ENCODE assay signal across 11 cellular contexts in genomic region chr11:12090761-12091261, GRCh38. TPM values are rescaled to one million over a fixed set of nuclear protein-coding genes. Genes with fewer than 3 reads are reported as not detected.
DNase-seq lines count a peak whose midpoint lies in the region; ATAC-seq, FAIRE-seq and TF ChIP-seq lines count a peak whose summit lies in the region.
"Had no signal": no experiment of that assay in that cellular context is flagged by ENCODE, and none has a peak within 500 bp of the region (broad histone marks: within the 10 kb centered on the region; RNA-seq: fewer than 3 reads in every experiment).

No MANE protein-coding gene starts in this region.

- CTCF ChIA-PET in endothelial cell of umbilical vein (lab: Charles Lee) (interaction anchor here (1.1 to 6.9 kb wide), 16 partner anchors 8 to 191 kb away, joined by 3 to 77 read pairs (median 6); partner anchors contain the start of gene MICAL2), GM10248 (lab: Yijun Ruan, JAX) (interaction anchor here (1.3 to 1.9 kb wide), 4 partner anchors 43 to 191 kb away, joined by 3 to 6 read pairs (median 4); no protein-coding TSS in a partner anchor)

- peak overlapping the region; percentile 99 for H3K27ac ChIP-seq in endothelial cell of umbilical vein (ENCODE audit: insufficient read depth, low read depth, low read length)
- peak overlapping the region; percentile 100 for H3K27ac ChIP-seq in smooth muscle cell (ENCODE audit: low read depth)

- FAIRE-seq in endothelial cell of umbilical vein (lab: Jason Lieb, UNC): no peak

- H3K9ac ChIP-seq in endothelial cell of umbilical vein (replicated peaks; ENCODE audit: extremely low read depth, insufficient read depth, low read length) (peak overlapping the region; percentile 57), smooth muscle cell (ENCODE audit: low read depth) (no peak overlapping the region)

- no peak overlapping the region for H3K4me3 ChIP-seq in endothelial cell of umbilical vein (replicated peaks in 1 of 3; ENCODE audit: insufficient read depth in 1 of 3, low read depth in 1 of 3, low read length in 3 of 3)
- no peak overlapping the region for H3K4me3 ChIP-seq in smooth muscle cell

- no peak for DNase-seq in activated CD4-positive, alpha-beta T cell treated with anti-CD3 and anti-CD28 coated beads, Interleukin-2, amount 10 ng/mL, durations not matched to agents 24 days and 14 days
- no peak for DNase-seq in activated CD4-positive, alpha-beta T cell treated with anti-CD3 and anti-CD28 coated beads for 4 hours
- DNase-seq in NCI-H526 treated with DMSO at 0.1 percent for 48 hours (lab: John Stamatoyannopoulos, UW) (peak; percentile 14), endothelial cell of umbilical vein (ENCODE audit: low read depth, low spot score) (no peak), smooth muscle cell (lab: John Stamatoyannopoulos, UW; ENCODE audit: unreplicated experiment) (no peak), GM10248 (ENCODE audit: extremely low spot score) (no peak), iPS-NIHi7 (ENCODE audit: extremely low spot score) (no peak)
- DNase-seq: activated CD4-positive, alpha-beta T cell treated with anti-CD3 and anti-CD28 coated beads, Interleukin-2, amount 50 U/mL, for 4 hours; anterior cingulate cortex; NCI-H1694 had no signal

- peak overlapping the region; percentile 12 for H3K4me2 ChIP-seq in endothelial cell of umbilical vein (ENCODE audit: insufficient read depth, low read length)
- H3K4me2 ChIP-seq in smooth muscle cell: no peak overlapping the region

- peak overlapping the region; percentile 14 for H3K27ac Mint-ChIP-seq in activated CD4-positive, alpha-beta T cell treated with anti-CD3 and anti-CD28 coated beads, Interleukin-2, amount 10 ng/mL, durations not matched to agents 24 days and 14 days

- H3K9me3 ChIP-seq in endothelial cell of umbilical vein (replicated peaks; ENCODE audit: control insufficient read depth, insufficient read depth, low read length) (no peaks in the 10 kb centered on the region), smooth muscle cell (replicated peaks; ENCODE audit: low read depth) (no peaks in the 10 kb centered on the region)

- H3K9me1 ChIP-seq in endothelial cell of umbilical vein (replicated peaks; ENCODE audit: control insufficient read depth, extremely low read depth, insufficient read depth, low read length): no peaks in the 10 kb centered on the region

- H2AFZ ChIP-seq in endothelial cell of umbilical vein (ENCODE audit: low read depth, low read length) (no peak overlapping the region), smooth muscle cell (ENCODE audit: low read depth) (no peak overlapping the region)

- H3K9me3 Mint-ChIP-seq in activated CD4-positive, alpha-beta T cell treated with anti-CD3 and anti-CD28 coated beads, Interleukin-2, amount 10 ng/mL, durations not matched to agents 24 days and 14 days: no peaks in the 10 kb centered on the region

- H4K20me1 ChIP-seq in endothelial cell of umbilical vein (replicated peaks; ENCODE audit: control insufficient read depth, extremely low read depth, insufficient read depth, low read length) (no peaks in the 10 kb centered on the region), smooth muscle cell (ENCODE audit: low read depth) (no peaks in the 10 kb centered on the region)

- POLR2A ChIA-PET in endothelial cell of umbilical vein (lab: Charles Lee) (interaction anchor here (1.1 to 1.6 kb wide), 2 partner anchors 13 to 47 kb away, joined by 3 read pairs; no protein-coding TSS in a partner anchor), GM10248 (lab: Yijun Ruan, JAX) (no interaction called here)

- peaks cover 9% of the 10 kb centered on the region for H3F3A ChIP-seq in smooth muscle cell (ENCODE audit: low read depth)

- intact Hi-C loops in activated CD4-positive, alpha-beta T cell treated with anti-CD3 and anti-CD28 coated beads, Interleukin-2, amount 10 ng/mL, durations not matched to agents 24 days and 14 days (cut with micrococcal nuclease): no loop called here
- intact Hi-C loops in endothelial cell of umbilical vein (cut with micrococcal nuclease): loop anchor here (1.0 kb wide), 3 partner anchors 33 to 110 kb away; no protein-coding TSS in a partner anchor

- peaks cover 75% of the 10 kb centered on the region for H3K4me1 ChIP-seq in endothelial cell of umbilical vein (ENCODE audit: control insufficient read depth, extremely low read depth, insufficient read depth, low read length)
- peaks cover 27% of the 10 kb centered on the region for H3K4me1 ChIP-seq in smooth muscle cell (ENCODE audit: low read depth)

- no peaks in the 10 kb centered on the region for H3K27me3 Mint-ChIP-seq in activated CD4-positive, alpha-beta T cell treated with anti-CD3 and anti-CD28 coated beads, Interleukin-2, amount 10 ng/mL, durations not matched to agents 24 days and 14 days

- H3K36me3 Mint-ChIP-seq in activated CD4-positive, alpha-beta T cell treated with anti-CD3 and anti-CD28 coated beads, Interleukin-2, amount 10 ng/mL, durations not matched to agents 24 days and 14 days (ENCODE audit: low read depth): no peaks in the 10 kb centered on the region

- H3K79me2 ChIP-seq in endothelial cell of umbilical vein (ENCODE audit: control insufficient read depth, insufficient read depth, low read length): no peaks in the 10 kb centered on the region
- no peaks in the 10 kb centered on the region for H3K79me2 ChIP-seq in smooth muscle cell (ENCODE audit: low read depth)

- WGBS in smooth muscle cell (ENCODE audit: low lambda C conversion rate): 91% methylated on average over 4 of the region's 4 CpGs

- TF ChIP-seq CTCF in endothelial cell of umbilical vein (IDR thresholded peaks at IDR 0.05; ENCODE audit: extremely low read depth in 1 of 2, insufficient read depth in 1 of 2, low read depth in 1 of 2, low read length in 2 of 2) (no peak), smooth muscle cell (IDR thresholded peaks at IDR 0.05; ENCODE audit: borderline replicate concordance, insufficient read depth, poor library complexity, severe bottlenecking) (no peak), GM10248 (IDR thresholded peaks at IDR 0.05; ENCODE audit: control extremely low read depth, extremely low read depth, low read depth, missing control alignments) (no peak)

- peaks cover 57% of the 10 kb centered on the region for H3K4me1 Mint-ChIP-seq in activated CD4-positive, alpha-beta T cell treated with anti-CD3 and anti-CD28 coated beads, Interleukin-2, amount 10 ng/mL, durations not matched to agents 24 days and 14 days

- H3K27me3 ChIP-seq in endothelial cell of umbilical vein (ENCODE audit: control insufficient read depth in 2 of 2, insufficient read depth in 2 of 2, low read length in 2 of 2) (no peaks in the 10 kb centered on the region), smooth muscle cell (ENCODE audit: low read depth) (no peaks in the 10 kb centered on the region)

- no TSS peak for BruUV-seq in endothelial cell of umbilical vein (replicated peaks; lab: Mats Ljungman, UMichigan)

- H3K4me3 Mint-ChIP-seq in activated CD4-positive, alpha-beta T cell treated with anti-CD3 and anti-CD28 coated beads, Interleukin-2, amount 10 ng/mL, durations not matched to agents 24 days and 14 days: no peak overlapping the region

- dilution Hi-C loops in endothelial cell of umbilical vein (cut with MboI; ENCODE audit: extremely low pct_ligation_motif_present, low sequenced_read_pairs): no loop called here

- peak; percentile 36 for TF ChIP-seq POLR2A in endothelial cell of umbilical vein (IDR thresholded peaks at IDR 0.05; ENCODE audit: low read depth, low read length)

- H3K36me3 ChIP-seq in endothelial cell of umbilical vein (ENCODE audit: control insufficient read depth in 2 of 2, extremely low read depth in 1 of 2, insufficient read depth in 2 of 2, low read length in 2 of 2): no peaks in the 10 kb centered on the region
- H3K36me3 ChIP-seq in smooth muscle cell (ENCODE audit: low read depth): no peaks in the 10 kb centered on the region

- ATAC-seq in HG03442 (IDR thresholded peaks at IDR 0.05; ENCODE audit: unreplicated experiment): no peak

TF ChIP-seq in endothelial cell of umbilical vein, 7 proteins besides CTCF, POLR2A, EP300 and RAD21:
- TF ChIP-seq MYC (IDR thresholded peaks at IDR 0.05; ENCODE audit: low read depth, low read length): no peak
- no peak for TF ChIP-seq JUN (IDR thresholded peaks at IDR 0.05; ENCODE audit: borderline replicate concordance, insufficient read depth, insufficient read length, low read depth)
- no peak for TF ChIP-seq EZH2 (IDR thresholded peaks at IDR 0.05; ENCODE audit: borderline replicate concordance, low read depth, low read length, severe bottlenecking)
- TF ChIP-seq, protein P1, sequence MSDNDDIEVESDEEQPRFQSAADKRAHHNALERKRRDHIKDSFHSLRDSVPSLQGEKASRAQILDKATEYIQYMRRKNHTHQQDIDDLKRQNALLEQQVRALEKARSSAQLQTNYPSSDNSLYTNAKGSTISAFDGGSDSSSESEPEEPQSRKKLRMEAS (IDR thresholded peaks at IDR 0.05; ENCODE audit: insufficient read depth, insufficient read length): no peak
- TF ChIP-seq FOS (IDR thresholded peaks at IDR 0.05; ENCODE audit: borderline replicate concordance, insufficient read depth, low read length): no peak
- TF ChIP-seq GATA2 (IDR thresholded peaks at IDR 0.05; ENCODE audit: insufficient read depth, insufficient read length, low read depth, low read length): no peak
- TF ChIP-seq POLR2AphosphoS5 (IDR thresholded peaks at IDR 0.05; ENCODE audit: insufficient read depth, low read depth, low read length): no peak
TF ChIP-seq in endothelial cell of umbilical vein: peak in this region for 0.

RNA-seq across cellular contexts. Expression of gene MICAL2, which starts 19.6 kb away (rescaled TPM):
- 501 and 510 TPM in 2 replicates for total RNA-seq in activated CD4-positive, alpha-beta T cell treated with anti-CD3 and anti-CD28 coated beads, Interleukin-2, amount 10 ng/mL, durations not matched to agents 24 days and 14 days
- total RNA-seq in endothelial cell of umbilical vein (200 and 222 TPM in 2 replicates), smooth muscle cell (278 and 287 TPM in 2 replicates)
- polyA plus RNA-seq in endothelial cell of umbilical vein (64.7 and 67.6 TPM in 2 replicates), smooth muscle cell (158 and 161 TPM in 2 replicates)
- 74.6 and 84.6 TPM in 2 replicates for polyA plus RNA-seq in endothelial cell of umbilical vein (2011; cell fraction: cytosol; rRNA removed)
- 108 and 127 TPM in 2 replicates for polyA plus RNA-seq in endothelial cell of umbilical vein (2011; cell fraction: nucleus; rRNA removed)
- 116 and 178 TPM in 2 replicates for polyA plus RNA-seq in endothelial cell of umbilical vein (2012)
- 248 and 293 TPM in 2 replicates for polyA minus RNA-seq in endothelial cell of umbilical vein
- 2.5 TPM for polyA minus RNA-seq in endothelial cell of umbilical vein (2011; cell fraction: cytosol; rRNA and poly(A)+ RNA removed)
- 222 and 257 TPM in 2 replicates for polyA minus RNA-seq in endothelial cell of umbilical vein (2011; cell fraction: nucleus; rRNA and poly(A)+ RNA removed)
